In genomic region chr5:12360218-12360617, GRCh38 we compare ENCODE assay signal across 33 cellular contexts.
"Had no signal": no experiment of that assay in that cellular context is flagged by ENCODE, and none has a peak within 500 bp of the region (broad histone marks: within the 10 kb centered on the region; RNA-seq: fewer than 3 reads in every experiment).

No MANE protein-coding gene starts in this region.

- DNase-seq: activated effector memory CD4-positive, alpha-beta T cell treated with anti-CD3 and anti-CD28 coated beads, Interleukin-2, amount 50 U/mL, for 16 hours; activated effector memory CD4-positive, alpha-beta T cell treated with Interleukin-2 at 50 U/mL for 16 hours; activated gamma-delta T cell; activated gamma-delta T cell treated with Interleukin-2 at 50 U/mL for 16 hours; activated naive CD4-positive, alpha-beta T cell; activated naive CD4-positive, alpha-beta T cell treated with anti-CD3 and anti-CD28 coated beads for 36 hours; activated naive CD4-positive, alpha-beta T cell treated with anti-CD3 and anti-CD28 coated beads, Interleukin-2, amount 10 ng/mL, durations not matched to agents 7 days and 5 days; activated naive CD4-positive, alpha-beta T cell treated with anti-CD3 and anti-CD28 coated beads, Interleukin-2, amount 50 U/mL, for 16 hours; activated naive CD4-positive, alpha-beta T cell treated with Interleukin-2 at 50 U/mL for 16 hours; activated naive CD8-positive, alpha-beta T cell treated with anti-CD3 and anti-CD28 coated beads for 36 hours; activated naive CD8-positive, alpha-beta T cell treated with anti-CD3 and anti-CD28 coated beads, Interleukin-2, amount 10 ng/mL, durations not matched to agents 7 days and 5 days; activated naive CD8-positive, alpha-beta T cell treated with anti-CD3 and anti-CD28 coated beads, Interleukin-2, amount 50 U/mL, for 24 hours; activated T-cell treated with anti-CD3 and anti-CD28 coated beads, Interleukin-2, amount 50 U/mL, for 24 hours; activated T-cell treated with anti-CD3 and anti-CD28 coated beads, Interleukin-2, amount 50 U/mL, for 4 hours; activated T-cell treated with anti-CD3 and anti-CD28 coated beads, Interleukin-2, amount 50 U/mL, for 48 hours; activated T-cell treated with anti-CD3 and anti-CD28 coated beads, Interleukin-2, amount 50 U/mL, for 72 hours; adrenal gland; amniotic stem cell; amygdala; anterior cingulate cortex; aorta; body of pancreas; brain microvascular endothelial cell; caudate nucleus; central memory CD4-positive, alpha-beta T cell; cerebellar nuclear complex had no signal

- H3K36me3 ChIP-seq: adrenal gland, ascending aorta, brain microvascular endothelial cell, breast epithelium, cardiac muscle cell had no signal

- H3K9me3 ChIP-seq: adrenal gland, ascending aorta, body of pancreas had no signal

- FAIRE-seq: astrocyte, bronchial epithelial cell had no signal

- ATAC-seq: activated naive CD4-positive, alpha-beta T cell treated with anti-CD3 and anti-CD28 coated beads, Interleukin-2, amount 50 U/mL, for 72 hours; activated naive CD8-positive, alpha-beta T cell treated with anti-CD3 and anti-CD28 coated beads, Interleukin-2, amount 50 U/mL, for 24 hours; activated T-cell treated with anti-CD3 and anti-CD28 coated beads, Interleukin-2, amount 50 U/mL, for 4 hours; activated T-cell treated with anti-CD3 and anti-CD28 coated beads, Interleukin-2, amount 50 U/mL, for 72 hours; activated T-helper 17 cell treated with anti-CD3 and anti-CD28 coated beads, Interleukin-2, amount 50 U/mL, for 72 hours; body of pancreas had no signal

- H3K27ac ChIP-seq: adrenal gland, ascending aorta, body of pancreas, brain microvascular endothelial cell, breast epithelium, cardiac muscle cell had no signal

- H3K4me3 ChIP-seq: adrenal gland, ascending aorta, body of pancreas, breast epithelium, cardiac muscle cell had no signal

- H3K4me1 ChIP-seq: adrenal gland, ascending aorta, body of pancreas, breast epithelium had no signal

- H3K27me3 ChIP-seq: adrenal gland, ascending aorta, body of pancreas, brain microvascular endothelial cell, breast epithelium, cardiac muscle cell had no signal
